Comparison of ENCODE assay signal across 8 cellular contexts in the genomic region with DNA sequence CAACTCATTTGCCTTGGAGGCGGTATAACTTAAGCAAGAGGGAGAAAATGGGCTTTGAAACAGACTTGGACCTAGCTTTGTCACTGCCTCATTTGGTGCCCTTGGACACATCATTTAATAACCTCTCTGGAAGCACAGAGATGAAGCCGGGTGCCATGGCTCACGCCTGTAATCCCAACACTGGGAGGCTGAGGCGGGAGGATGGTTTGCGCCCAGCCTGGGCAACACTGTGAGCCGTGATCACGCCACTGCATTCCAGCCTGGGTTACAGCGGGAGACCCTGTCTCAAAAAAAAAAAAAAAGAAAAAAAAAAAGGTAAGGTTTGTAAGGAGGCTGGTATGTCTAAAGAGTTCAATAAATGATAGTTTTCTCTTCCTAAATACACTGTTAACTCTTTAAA. TPM values are rescaled to one million over a fixed set of nuclear protein-coding genes. Genes with fewer than 3 reads are reported as not detected.
DNase-seq lines count a peak whose midpoint lies in the region; ATAC-seq and TF ChIP-seq lines count a peak whose summit lies in the region.

No MANE protein-coding gene starts in this region.

- H3K9me2 ChIP-seq in hepatocyte (replicated peaks; ENCODE audit: insufficient read depth), result no peaks in the 10 kb centered on the region

- H2AFZ ChIP-seq in hepatocyte, result peak overlapping the region; percentile 34

- no peaks in the 10 kb centered on the region for H3K9me3 ChIP-seq in hepatocyte (ENCODE audit: low read depth)

- peak overlapping the region; percentile 98 for H3K27ac Mint-ChIP-seq in WTC11

- POLR2A ChIA-PET in WTC11 (lab: Charles Lee), result no interaction called here

- peaks cover 18% of the 10 kb centered on the region for H3K4me1 Mint-ChIP-seq in WTC11

- CTCF ChIA-PET in WTC11 (lab: Charles Lee), result no interaction called here

- H3K4me3 Mint-ChIP-seq in WTC11, result peak overlapping the region; percentile 95

- peak overlapping the region; percentile 96 for H3K27ac ChIP-seq in hepatocyte

- TF ChIP-seq CTCF in WTC11 (IDR thresholded peaks at IDR 0.05) (no peak), hepatocyte (IDR thresholded peaks at IDR 0.05; ENCODE audit: poor library complexity) (no peak)

- H3K9me3 Mint-ChIP-seq in WTC11, result no peaks in the 10 kb centered on the region

- 35% methylated on average over 7 of the region's 8 CpGs for WGBS in hepatocyte (ENCODE audit: low lambda C conversion rate, missing lambda C conversion rate)

- no peaks in the 10 kb centered on the region for H3K36me3 ChIP-seq in hepatocyte (replicated peaks; ENCODE audit: insufficient read depth, low read depth)

- peaks cover 40% of the 10 kb centered on the region for H3K79me2 ChIP-seq in hepatocyte

- ATAC-seq in WTC11, result no peak
- ATAC-seq in stimulated activated naive CD8-positive, alpha-beta T cell treated with anti-CD3 and anti-CD28 coated beads, Interleukin-15, Interleukin-2, amounts not matched to agents 100 U/mL and 50 U/mL, for 24 hours, result no peak

- peak; percentile 24 for DNase-seq in NCI-H748 (lab: John Stamatoyannopoulos, UW; ENCODE audit: unreplicated experiment)
- DNase-seq in NCI-H748 treated with DMSO at 0.1 percent for 48 hours (lab: John Stamatoyannopoulos, UW), result no peak
- DNase-seq in WTC11 (ENCODE audit: low spot score), result peak; percentile 14
- DNase-seq in hepatocyte (ENCODE audit: low spot score), result peak; percentile 14
- DNase-seq in stimulated activated naive CD8-positive, alpha-beta T cell treated with anti-CD3 and anti-CD28 coated beads, Interleukin-15, Interleukin-2, amounts not matched to agents 100 U/mL and 50 U/mL, for 24 hours, result peak; percentile 15
- DNase-seq in ecto neural progenitor cell (ENCODE audit: low spot score), result no peak
- no peak for DNase-seq in NCI-H128 (lab: John Stamatoyannopoulos, UW; ENCODE audit: unreplicated experiment)
- DNase-seq in central memory CD4-positive, alpha-beta T cell, result no peak

- no peaks in the 10 kb centered on the region for H3K27me3 Mint-ChIP-seq in WTC11 (ENCODE audit: low read depth)

- no peaks in the 10 kb centered on the region for H4K20me1 ChIP-seq in hepatocyte (ENCODE audit: insufficient read depth, poor library complexity, severe bottlenecking)

- peak overlapping the region; percentile 75 for H3K4me2 ChIP-seq in hepatocyte

- H3K4me3 ChIP-seq in hepatocyte, result peak overlapping the region; percentile 37

- peaks cover 15% of the 10 kb centered on the region for H3K4me1 ChIP-seq in hepatocyte (ENCODE audit: insufficient read depth)

- H3K36me3 Mint-ChIP-seq in WTC11, result peaks cover 32% of the 10 kb centered on the region

- no peaks in the 10 kb centered on the region for H3K27me3 ChIP-seq in hepatocyte

TF ChIP-seq in WTC11, 78 proteins besides CTCF, POLR2A, EP300 and RAD21:
- TF ChIP-seq, protein P1, sequence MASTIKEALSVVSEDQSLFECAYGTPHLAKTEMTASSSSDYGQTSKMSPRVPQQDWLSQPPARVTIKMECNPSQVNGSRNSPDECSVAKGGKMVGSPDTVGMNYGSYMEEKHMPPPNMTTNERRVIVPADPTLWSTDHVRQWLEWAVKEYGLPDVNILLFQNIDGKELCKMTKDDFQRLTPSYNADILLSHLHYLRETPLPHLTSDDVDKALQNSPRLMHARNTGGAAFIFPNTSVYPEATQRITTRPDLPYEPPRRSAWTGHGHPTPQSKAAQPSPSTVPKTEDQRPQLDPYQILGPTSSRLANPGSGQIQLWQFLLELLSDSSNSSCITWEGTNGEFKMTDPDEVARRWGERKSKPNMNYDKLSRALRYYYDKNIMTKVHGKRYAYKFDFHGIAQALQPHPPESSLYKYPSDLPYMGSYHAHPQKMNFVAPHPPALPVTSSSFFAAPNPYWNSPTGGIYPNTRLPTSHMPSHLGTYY (CRISPR knock-in tag; IDR thresholded peaks at IDR 0.05), result no peak
- 0 out of 2 replicates have a peak, but pooled peaks have one; percentile 33 for TF ChIP-seq ZNF121 (CRISPR knock-in tag; IDR thresholded peaks at IDR 0.05)
- no peak for TF ChIP-seq NR2C2 (CRISPR knock-in tag; IDR thresholded peaks at IDR 0.05)
- TF ChIP-seq, protein P2, sequence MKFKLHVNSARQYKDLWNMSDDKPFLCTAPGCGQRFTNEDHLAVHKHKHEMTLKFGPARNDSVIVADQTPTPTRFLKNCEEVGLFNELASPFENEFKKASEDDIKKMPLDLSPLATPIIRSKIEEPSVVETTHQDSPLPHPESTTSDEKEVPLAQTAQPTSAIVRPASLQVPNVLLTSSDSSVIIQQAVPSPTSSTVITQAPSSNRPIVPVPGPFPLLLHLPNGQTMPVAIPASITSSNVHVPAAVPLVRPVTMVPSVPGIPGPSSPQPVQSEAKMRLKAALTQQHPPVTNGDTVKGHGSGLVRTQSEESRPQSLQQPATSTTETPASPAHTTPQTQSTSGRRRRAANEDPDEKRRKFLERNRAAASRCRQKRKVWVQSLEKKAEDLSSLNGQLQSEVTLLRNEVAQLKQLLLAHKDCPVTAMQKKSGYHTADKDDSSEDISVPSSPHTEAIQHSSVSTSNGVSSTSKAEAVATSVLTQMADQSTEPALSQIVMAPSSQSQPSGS (CRISPR knock-in tag; IDR thresholded peaks at IDR 0.05; ENCODE audit: borderline replicate concordance, low read depth), result no peak
- TF ChIP-seq, protein P3, sequence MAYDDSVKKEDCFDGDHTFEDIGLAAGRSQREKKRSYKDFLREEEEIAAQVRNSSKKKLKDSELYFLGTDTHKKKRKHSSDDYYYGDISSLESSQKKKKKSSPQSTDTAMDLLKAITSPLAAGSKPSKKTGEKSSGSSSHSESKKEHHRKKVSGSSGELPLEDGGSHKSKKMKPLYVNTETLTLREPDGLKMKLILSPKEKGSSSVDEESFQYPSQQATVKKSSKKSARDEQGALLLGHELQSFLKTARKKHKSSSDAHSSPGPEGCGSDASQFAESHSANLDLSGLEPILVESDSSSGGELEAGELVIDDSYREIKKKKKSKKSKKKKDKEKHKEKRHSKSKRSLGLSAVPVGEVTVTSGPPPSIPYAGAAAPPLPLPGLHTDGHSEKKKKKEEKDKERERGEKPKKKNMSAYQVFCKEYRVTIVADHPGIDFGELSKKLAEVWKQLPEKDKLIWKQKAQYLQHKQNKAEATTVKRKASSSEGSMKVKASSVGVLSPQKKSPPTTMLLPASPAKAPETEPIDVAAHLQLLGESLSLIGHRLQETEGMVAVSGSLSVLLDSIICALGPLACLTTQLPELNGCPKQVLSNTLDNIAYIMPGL (CRISPR knock-in tag; IDR thresholded peaks at IDR 0.05), result no peak

RNA-seq across cellular contexts. Expression of a gene that starts 0.8 kb away (rescaled TPM):
- 105 to 114 TPM (median 107 TPM) in 3 replicates for total RNA-seq in WTC11 (2021)
- total RNA-seq in hepatocyte, result 89.3 and 99.4 TPM in 2 replicates
- 103 and 125 TPM in 2 replicates for polyA plus RNA-seq in hepatocyte

RNA-seq across cellular contexts. Expression of a gene that starts 1.0 kb away (rescaled TPM):
- total RNA-seq in WTC11 (2021) (27.7 to 35.0 TPM (median 33.5 TPM) in 3 replicates), hepatocyte (10.5 and 16.0 TPM in 2 replicates)
- 31.0 TPM in 2 replicates for polyA plus RNA-seq in hepatocyte

Comparison
In these comparisons a context has a peak if more than half of its experiments do, and no peak if none do; other contexts are left out.
1. DNase-seq: peak in NCI-H748 (single experiment), WTC11 (single experiment), hepatocyte (single experiment) and stimulated activated naive CD8-positive, alpha-beta T cell treated with anti-CD3 and anti-CD28 coated beads, Interleukin-15, Interleukin-2, amounts not matched to agents 100 U/mL and 50 U/mL, for 24 hours (single experiment); none in NCI-H748 treated with DMSO at 0.1 percent for 48 hours (single experiment), ecto neural progenitor cell (single experiment), NCI-H128 (single experiment) and central memory CD4-positive, alpha-beta T cell (single experiment).